Comparison of ENCODE assay signal across 26 cellular contexts in the genomic region with DNA sequence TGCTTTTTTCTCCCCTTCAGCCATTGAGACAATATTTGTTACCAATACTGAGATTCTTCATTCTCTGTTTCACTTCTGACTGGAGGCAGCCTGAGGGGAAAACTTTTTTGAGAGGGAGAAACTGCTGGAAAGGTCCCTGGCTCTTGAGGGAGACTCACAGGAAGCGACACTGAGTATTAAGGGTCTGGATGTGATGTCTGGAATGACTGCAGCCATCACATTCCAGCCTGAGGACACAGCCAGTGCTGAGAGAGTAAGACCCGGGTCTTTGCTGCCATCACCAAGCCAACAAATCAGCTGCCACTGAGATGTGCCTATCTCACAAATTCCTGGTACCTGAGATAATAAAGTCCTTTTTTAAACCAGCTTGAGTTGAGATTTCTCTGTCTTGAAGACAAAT.
"Had no signal": no experiment of that assay in that cellular context is flagged by ENCODE, and none has a peak within 500 bp of the region (broad histone marks: within the 10 kb centered on the region; RNA-seq: fewer than 3 reads in every experiment).

No MANE protein-coding gene starts in this region.

- H3K4me1 ChIP-seq: left ventricle myocardium inferior, pancreas, prostate gland, tibial nerve, uterus had no signal

- H3K27me3 Mint-ChIP-seq: stimulated activated naive CD8-positive, alpha-beta T cell treated with anti-CD3 and anti-CD28 coated beads, Interleukin-15, amount 100 ng/mL, for 72 hours; type B pancreatic cell had no signal

- H3K27me3 ChIP-seq: pancreas, tibial nerve, uterus had no signal

- H3K4me1 Mint-ChIP-seq: naive thymus-derived CD4-positive, alpha-beta T cell; nephron; stimulated activated naive CD8-positive, alpha-beta T cell treated with anti-CD3 and anti-CD28 coated beads, Interleukin-15, amount 100 ng/mL, for 72 hours had no signal

- H3K4me3 Mint-ChIP-seq: naive thymus-derived CD4-positive, alpha-beta T cell; nephron; neural crest cell; stimulated activated naive CD8-positive, alpha-beta T cell treated with anti-CD3 and anti-CD28 coated beads, Interleukin-15, amount 100 ng/mL, for 72 hours; type B pancreatic cell had no signal

- DNase-seq: islet precursor cell; left ventricle myocardium inferior; midbrain; mucosa of descending colon; naive thymus-derived CD4-positive, alpha-beta T cell; nucleus accumbens; pancreas; posterior cingulate gyrus; retina; right cardiac atrium; stimulated activated CD4-positive, alpha-beta T cell treated with anti-CD3 and anti-CD28 coated beads, Interleukin-12 subunit alpha, Interleukin-12 subunit beta, amount 100 ng/mL, for 4 hours; stimulated activated CD4-positive, alpha-beta T cell treated with anti-CD3 and anti-CD28 coated beads, Interleukin-15, amount 100 ng/mL, for 24 hours; stimulated activated CD4-positive, alpha-beta T cell treated with anti-CD3 and anti-CD28 coated beads, Interleukin-2, amount 100 ng/mL, for 24 hours; stimulated activated CD4-positive, alpha-beta T cell treated with anti-CD3 and anti-CD28 coated beads, Interleukin-4, amount 100 ng/mL, for 1 hour; stimulated activated naive CD4-positive, alpha-beta T cell treated with Interleukin-2 at 50 U/mL for 16 hours; stimulated activated naive CD8-positive, alpha-beta T cell treated with anti-CD3 and anti-CD28 coated beads, Interleukin-15, amount 100 ng/mL, for 72 hours; substantia nigra; uterus had no signal

- H3K27ac Mint-ChIP-seq: naive thymus-derived CD4-positive, alpha-beta T cell; nephron; stimulated activated naive CD8-positive, alpha-beta T cell treated with anti-CD3 and anti-CD28 coated beads, Interleukin-15, amount 100 ng/mL, for 72 hours; type B pancreatic cell had no signal

- H3K36me3 Mint-ChIP-seq: type B pancreatic cell had no signal

- H3K4me3 ChIP-seq: left ventricle myocardium inferior, lung, mucosa of descending colon, pancreas, prostate gland, skin epidermis, tibial nerve, uterus had no signal

- H3K27ac ChIP-seq: left ventricle myocardium inferior, pancreas, prostate gland, skin epidermis, tibial nerve, uterus had no signal

- H3K9me3 Mint-ChIP-seq: type B pancreatic cell had no signal

- H3K36me3 ChIP-seq: left ventricle myocardium inferior, pancreas, prostate gland, tibial nerve, uterus had no signal

- ATAC-seq: mucosa of descending colon; naive thymus-derived CD4-positive, alpha-beta T cell; pancreas; right cardiac atrium; sciatic nerve; stimulated activated naive CD8-positive, alpha-beta T cell treated with anti-CD3 and anti-CD28 coated beads, Interleukin-15, amount 100 ng/mL, for 72 hours had no signal
